9 cellular contexts compared by ENCODE assay signal in the genomic region with DNA sequence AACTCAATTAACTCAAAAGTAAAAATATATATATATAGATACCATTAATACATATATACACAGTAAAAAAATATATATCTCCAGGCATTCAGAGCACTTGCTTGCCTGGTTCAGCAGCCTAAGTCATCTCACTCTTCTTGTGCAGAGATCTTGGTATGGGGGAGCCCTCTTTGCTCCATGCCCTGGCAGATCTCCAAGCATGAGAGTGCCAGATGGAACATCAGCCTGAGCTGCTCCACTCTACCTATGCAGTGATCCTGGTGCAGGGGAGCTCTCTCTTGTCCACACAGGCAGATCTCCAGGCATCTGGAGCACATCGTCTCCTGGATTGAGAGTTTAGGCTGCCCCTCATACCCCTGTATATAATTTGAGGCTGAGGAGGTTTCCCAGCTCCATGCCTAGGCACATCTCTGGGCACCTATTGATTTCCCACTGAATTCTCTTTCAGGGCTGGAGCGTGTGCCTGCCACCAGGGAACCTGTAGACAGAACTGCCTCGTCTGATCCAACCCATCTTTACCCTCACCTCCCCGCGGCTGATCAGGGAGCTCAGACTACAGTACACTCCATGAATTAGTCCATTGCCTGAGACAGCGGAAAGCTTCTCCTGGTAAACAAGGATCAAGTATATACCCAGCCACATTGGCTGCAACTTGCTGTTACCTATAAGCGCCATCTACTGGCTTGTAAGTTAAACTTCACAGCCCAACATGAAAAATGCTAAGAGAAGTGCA.
DNase-seq lines count a peak whose midpoint lies in the region; ATAC-seq, FAIRE-seq and TF ChIP-seq lines count a peak whose summit lies in the region.
"Had no signal": no experiment of that assay in that cellular context is flagged by ENCODE, and none has a peak within 500 bp of the region (broad histone marks: within the 10 kb centered on the region; RNA-seq: fewer than 3 reads in every experiment).

No MANE protein-coding gene starts in this region.

- intact Hi-C loops in left cardiac atrium (cut with DNase I), result loop anchor here (2.0 kb wide), 2 partner anchors 587 to 589 kb away; no protein-coding TSS in a partner anchor
- intact Hi-C loops in ovary (cut with DNase I), result no loop called here

- H3K9me3 ChIP-seq in thoracic aorta (peaks cover 22% of the 10 kb centered on the region), ovary (no peaks in the 10 kb centered on the region)

- WGBS in ovary, 3 donors, result 25 to 33% (median 27%) methylated on average over 7 of the region's 7 CpGs

- H3K27ac ChIP-seq in thoracic aorta (no peak overlapping the region), ovary (no peak overlapping the region)

- no peaks in the 10 kb centered on the region for H3K36me3 ChIP-seq in thoracic aorta
- H3K36me3 ChIP-seq in ovary, result no peaks in the 10 kb centered on the region

- ATAC-seq in GM21576 (IDR thresholded peaks at IDR 0.05; ENCODE audit: unreplicated experiment), result peak; percentile 80
- peak; percentile 41 to 70 for ATAC-seq in left cardiac atrium
- ATAC-seq in thoracic aorta (ENCODE audit: insufficient number of reproducible peaks, low FRiP score, low read depth), result no peak

- FAIRE-seq in frontal cortex (lab: Jason Lieb, UNC), result no peak

- TF ChIP-seq CTCF in thoracic aorta (IDR thresholded peaks at IDR 0.05) (peak; percentile 59), ovary (IDR thresholded peaks at IDR 0.05) (no peak)

- TF ChIP-seq POLR2A in ovary (IDR thresholded peaks at IDR 0.05), result no peak

- H3K4me3 ChIP-seq in thoracic aorta (no peak overlapping the region), ovary (no peak overlapping the region)

- DNase-seq in ELR (ENCODE audit: low read depth) (peak; percentile 69), LHCN-M2 (ENCODE audit: low read depth) (peak; percentile 78), SHP77 treated with DMSO at 0.1 percent for 48 hours (lab: John Stamatoyannopoulos, UW) (peak; percentile 89), left cardiac atrium (no peak), thoracic aorta (ENCODE audit: low spot score) (no peak), frontal cortex (ENCODE audit: low spot score in 2 of 2) (no peak), ovary (no peak)
- DNase-seq: naive B cell had no signal

- H3K27me3 ChIP-seq in thoracic aorta (replicated peaks; ENCODE audit: insufficient read depth) (no peaks in the 10 kb centered on the region), ovary (no peaks in the 10 kb centered on the region)

- no peaks in the 10 kb centered on the region for H3K4me1 ChIP-seq in thoracic aorta (ENCODE audit: control insufficient read depth in 1 of 2, low read depth in 2 of 2)
- no peaks in the 10 kb centered on the region for H3K4me1 ChIP-seq in ovary (ENCODE audit: insufficient read depth)

- no peak for TF ChIP-seq EP300 in ovary (IDR thresholded peaks at IDR 0.05)

Comparison
In these comparisons a context has a peak if more than half of its experiments do, and no peak if none do; other contexts are left out.
1. DNase-seq: peak in ELR (single experiment), LHCN-M2 (single experiment) and SHP77 treated with DMSO at 0.1 percent for 48 hours (single experiment); none in left cardiac atrium (single experiment), thoracic aorta (single experiment), frontal cortex (0 of 2) and ovary (0 of 5).
2. intact Hi-C loops: an anchor here in left cardiac atrium (2.0 kb wide); none called in ovary.